ENCODE assay signal across 1 cellular context in genomic region chr2:27133195-27133875, GRCh38.
TF ChIP-seq lines count a peak whose summit lies in the region.

No MANE protein-coding gene starts in this region.

TF ChIP-seq in HepG2, 621 proteins besides CTCF, POLR2A, EP300 and RAD21 (continued from another document):
- TF ChIP-seq CEBPZ (IDR thresholded peaks at IDR 0.05; ENCODE audit: low read length) (no peak), THYN1 (CRISPR knock-in tag; IDR thresholded peaks at IDR 0.05; ENCODE audit: borderline replicate concordance, low read depth) (no peak), DZIP1 (CRISPR knock-in tag; IDR thresholded peaks at IDR 0.05) (no peak), SETDB1 (CRISPR knock-in tag; IDR thresholded peaks at IDR 0.05; ENCODE audit: borderline replicate concordance) (no peak), ZSCAN30 (CRISPR knock-in tag; IDR thresholded peaks at IDR 0.05) (no peak), ETV6 (CRISPR knock-in tag; conservative IDR thresholded peaks at IDR 0.05) (no peak), PRDM15 (CRISPR knock-in tag; IDR thresholded peaks at IDR 0.05) (no peak), ZFP90 (CRISPR knock-in tag; IDR thresholded peaks at IDR 0.05; ENCODE audit: borderline replicate concordance) (0 out of 2 replicates have a peak, but pooled peaks have one; percentile 61), CCAR2 (optimal IDR thresholded peaks at IDR 0.05; ENCODE audit: low read depth, low read length) (no peak), MXD1 (CRISPR knock-in tag; IDR thresholded peaks at IDR 0.05) (no peak), ZNF772 (CRISPR knock-in tag; IDR thresholded peaks at IDR 0.05) (peak; percentile 33; the same call in 1 of the 2 replicates), THAP7 (CRISPR knock-in tag; IDR thresholded peaks at IDR 0.05) (no peak), MEIS2 (CRISPR knock-in tag; IDR thresholded peaks at IDR 0.05) (no peak), REL (CRISPR knock-in tag; conservative IDR thresholded peaks at IDR 0.05) (no peak), RNF219 (CRISPR knock-in tag; IDR thresholded peaks at IDR 0.05) (no peak), SIN3A (IDR thresholded peaks at IDR 0.05; ENCODE audit: borderline replicate concordance, low read depth, low read length) (0 out of 2 replicates have a peak, but pooled peaks have one; percentile 51), HIC2 (CRISPR knock-in tag; IDR thresholded peaks at IDR 0.05; ENCODE audit: low read depth) (0 out of 2 replicates have a peak, but pooled peaks have one; percentile 4), ZSCAN22 (CRISPR knock-in tag; IDR thresholded peaks at IDR 0.05) (no peak), ZNF414 (CRISPR knock-in tag; IDR thresholded peaks at IDR 0.05) (no peak), RBM39 (IDR thresholded peaks at IDR 0.05; ENCODE audit: low read depth, low read length, poor library complexity, severe bottlenecking) (no peak), IRX3 (CRISPR knock-in tag; IDR thresholded peaks at IDR 0.05; ENCODE audit: borderline replicate concordance, low read depth) (no peak), ATF1 (CRISPR knock-in tag; IDR thresholded peaks at IDR 0.05) (no peak), ARID3A (IDR thresholded peaks at IDR 0.05; ENCODE audit: low read depth, low read length) (no peak), ZNF724P (CRISPR knock-in tag; IDR thresholded peaks at IDR 0.05; ENCODE audit: borderline replicate concordance) (0 out of 2 replicates have a peak, but pooled peaks have one; percentile 36), POGZ (CRISPR knock-in tag; IDR thresholded peaks at IDR 0.05) (no peak), HNF4G (IDR thresholded peaks at IDR 0.05; ENCODE audit: borderline replicate concordance, low read depth, low read length) (no peak), HNF4G (CRISPR knock-in tag; IDR thresholded peaks at IDR 0.05; ENCODE audit: borderline replicate concordance, low read depth) (no peak), THAP8 (CRISPR knock-in tag; IDR thresholded peaks at IDR 0.05; ENCODE audit: borderline replicate concordance) (no peak), ZNF230 (CRISPR knock-in tag; IDR thresholded peaks at IDR 0.05) (no peak), TOPORS (CRISPR knock-in tag; IDR thresholded peaks at IDR 0.05) (0 out of 2 replicates have a peak, but pooled peaks have one; percentile 1), NCOA1 (CRISPR knock-in tag; IDR thresholded peaks at IDR 0.05) (no peak), PHF8 (CRISPR knock-in tag; IDR thresholded peaks at IDR 0.05) (no peak)
